Comparison of ENCODE assay signal across 11 cellular contexts in genomic region chr12:25322918-25323773, GRCh38.
DNase-seq lines count a peak whose midpoint lies in the region; ATAC-seq, FAIRE-seq and TF ChIP-seq lines count a peak whose summit lies in the region.
"Had no signal": no experiment of that assay in that cellular context is flagged by ENCODE, and none has a peak within 500 bp of the region (broad histone marks: within the 10 kb centered on the region; RNA-seq: fewer than 3 reads in every experiment).

No MANE protein-coding gene starts in this region.

- H3K27ac ChIP-seq in GM12878 (ENCODE audit: control insufficient read depth, insufficient read depth): no peak overlapping the region
- H3K27ac ChIP-seq: parathyroid adenoma had no signal

- SMC1A ChIA-PET in GM12878 (lab: Charles Lee; ENCODE audit: uncharacterized antibody, unreplicated experiment): interaction anchor here (0.8 to 7.6 kb wide), 8 partner anchors 11 to 86 kb away, joined by 3 to 86 read pairs (median 6); no protein-coding TSS in a partner anchor

- peak overlapping the region; percentile 49 for H2AFZ ChIP-seq in GM12878 (ENCODE audit: control insufficient read depth, low read depth, low read length)
- H2AFZ ChIP-seq: parathyroid adenoma had no signal

- H3K4me1 ChIP-seq in GM12878 (ENCODE audit: control insufficient read depth, insufficient read depth, low read length): peaks cover 40% of the 10 kb centered on the region
- H3K4me1 ChIP-seq: parathyroid adenoma had no signal

- H3K36me3 ChIP-seq in GM12878 (ENCODE audit: control insufficient read depth in 2 of 2, insufficient read depth in 2 of 2, low read length in 1 of 2): no peaks in the 10 kb centered on the region

- TF ChIP-seq RAD21 in GM12878 (IDR thresholded peaks at IDR 0.05; ENCODE audit: insufficient read depth, low read depth, low read length): no peak

- peak overlapping the region; percentile 44 for H3K4me2 ChIP-seq in GM12878 (ENCODE audit: control insufficient read depth, insufficient read depth)

- CTCF ChIA-PET in GM12878 (lab: Yijun Ruan, JAX): interaction anchor here (0.9 to 2.5 kb wide), 7 partner anchors 9 to 169 kb away, joined by 3 to 10 read pairs (median 5); no protein-coding TSS in a partner anchor

- TF ChIP-seq POLR2A in NB4 (IDR thresholded peaks at IDR 0.05; ENCODE audit: extremely low read depth, insufficient read length): no peak
- TF ChIP-seq POLR2A in GM12878 (IDR thresholded peaks at IDR 0.05; ENCODE audit: low read depth, low read length): no peak

- WGBS in GM12878 (ENCODE audit: insufficient coverage, insufficient replicate concordance, low lambda C conversion rate, missing lambda C conversion rate): 29% methylated on average over 5 of the region's 5 CpGs

- H4K20me1 ChIP-seq in GM12878 (ENCODE audit: control insufficient read depth, insufficient read depth): no peaks in the 10 kb centered on the region

- no peaks in the 10 kb centered on the region for H3K27me3 Mint-ChIP-seq in nephron (ENCODE audit: low read depth)

- no peaks in the 10 kb centered on the region for H3K36me3 Mint-ChIP-seq in nephron (ENCODE audit: low read depth)

- peak overlapping the region in 2 of 3 experiments; percentile 17 to 46 for H3K4me3 Mint-ChIP-seq in nephron

- no peaks in the 10 kb centered on the region for H3K9me3 ChIP-seq in GM12878 (replicated peaks; ENCODE audit: control insufficient read depth, insufficient read depth, low read length)

- TF ChIP-seq EP300 in GM12878 (IDR thresholded peaks at IDR 0.05; ENCODE audit: borderline replicate concordance in 1 of 2, control insufficient read depth in 1 of 2, low read depth in 2 of 2, low read length in 2 of 2): no peak

- RAD21 ChIA-PET in GM12878 (lab: Charles Lee; ENCODE audit: unreplicated experiment): interaction anchor here (0.7 to 3.1 kb wide), 9 partner anchors 9 to 82 kb away, joined by 3 to 18 read pairs (median 5); partner anchors contain the start of gene KRAS

- intact Hi-C loops in GM12878 (cut with micrococcal nuclease; ENCODE audit: unreplicated experiment): loop anchor here (5.0 kb wide), 1 partner anchor 321 kb away; no protein-coding TSS in a partner anchor

- H3K4me1 Mint-ChIP-seq in nephron: peaks cover 43% of the 10 kb centered on the region

- FAIRE-seq in GM12878 (lab: Jason Lieb, UNC): no peak
- FAIRE-seq: kidney had no signal

- no peaks in the 10 kb centered on the region for H3K27me3 ChIP-seq in GM12878 (replicated peaks in 1 of 2; ENCODE audit: control insufficient read depth in 2 of 2, insufficient read depth in 2 of 2, low read length in 1 of 2)

- DNase-seq in EL (peak; percentile 24), NB4 (ENCODE audit: low read depth) (peak; percentile 52), GM12878 (ENCODE audit: low read depth, low spot score) (no peak), cortex of kidney (lab: John Stamatoyannopoulos, UW) (no peak), Kasumi-1 (lab: John Stamatoyannopoulos, UW) (no peak)
- DNase-seq: kidney, NCI-H510A had no signal

- no peaks in the 10 kb centered on the region for H3K79me2 ChIP-seq in GM12878 (ENCODE audit: control insufficient read depth, insufficient read depth, low read length)
- H3K79me2 ChIP-seq: parathyroid adenoma had no signal

- TF ChIP-seq CTCF in NB4 (IDR thresholded peaks at IDR 0.05; ENCODE audit: low read depth, low read length) (no peak), GM12878 (IDR thresholded peaks at IDR 0.05 in 2 of 3, conservative IDR thresholded peaks at IDR 0.05 in 1 of 3; ENCODE audit: control insufficient read depth in 2 of 3, extremely low read depth in 1 of 3, insufficient read depth in 1 of 3, low read depth in 3 of 3, low read length in 3 of 3) (no peak), nephron (IDR thresholded peaks at IDR 0.05; ENCODE audit: unreplicated experiment in 3 of 3) (no peak)

- in situ Hi-C loops in GM12878 (cut with MboI): no loop called here

- H3K9ac ChIP-seq in GM12878 (ENCODE audit: control insufficient read depth, insufficient read depth, low read length): no peak overlapping the region
- H3K9ac ChIP-seq: parathyroid adenoma had no signal

- H3K9me3 Mint-ChIP-seq in nephron: no peaks in the 10 kb centered on the region

- POLR2A ChIA-PET in GM12878 (lab: Charles Lee): interaction anchor here (0.8 to 1.4 kb wide), 2 partner anchors 10 to 84 kb away, joined by 4 to 6 read pairs; no protein-coding TSS in a partner anchor

- H3K4me3 ChIP-seq in NB4 (ENCODE audit: low read depth, low read length): no peak overlapping the region
- no peak overlapping the region for H3K4me3 ChIP-seq in GM12878

- peak overlapping the region; percentile 87 to 98 (median 98) for H3K27ac Mint-ChIP-seq in nephron

- ATAC-seq in GM12878 (no peak), HG02623 (IDR thresholded peaks at IDR 0.05; ENCODE audit: unreplicated experiment) (no peak), GM19035 (IDR thresholded peaks at IDR 0.05; ENCODE audit: unreplicated experiment) (no peak)

- BruUV-seq in GM12878 (replicated peaks; lab: Mats Ljungman, UMichigan): no TSS peak

TF ChIP-seq in GM12878, 131 proteins besides CTCF, POLR2A, EP300 and RAD21:
- TF ChIP-seq NBN (IDR thresholded peaks at IDR 0.05): 0 out of 2 replicates have a peak, but pooled peaks have one; percentile 7
- no peak for TF ChIP-seq MLLT1 (IDR thresholded peaks at IDR 0.05)
- no peak for TF ChIP-seq MYB (IDR thresholded peaks at IDR 0.05; ENCODE audit: borderline replicate concordance, low read depth, low read length)

Comparison
In these comparisons a context has a peak if more than half of its experiments do, and no peak if none do; other contexts are left out.
1. DNase-seq: peak in EL (single experiment) and NB4 (single experiment); none in GM12878 (single experiment), cortex of kidney (single experiment) and Kasumi-1 (0 of 2).